1 cellular context compared by ENCODE assay signal in the genomic region with DNA sequence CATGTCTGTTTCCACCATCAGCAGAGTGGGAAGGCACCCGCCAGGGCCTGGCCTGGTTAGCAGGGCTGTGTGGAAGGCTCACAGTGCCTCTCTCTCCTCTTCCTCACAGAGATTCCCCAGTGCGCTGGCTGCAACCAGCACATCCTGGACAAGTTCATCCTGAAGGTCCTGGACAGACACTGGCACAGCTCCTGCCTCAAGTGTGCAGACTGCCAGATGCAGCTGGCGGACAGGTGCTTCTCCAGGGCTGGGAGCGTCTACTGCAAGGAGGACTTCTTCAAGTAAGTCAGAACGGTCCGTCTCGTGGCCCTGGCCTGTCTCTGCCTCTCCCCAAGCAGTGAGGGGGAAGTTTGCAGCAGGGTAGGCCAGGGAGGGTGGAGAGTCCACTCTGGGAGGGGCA.
TF ChIP-seq lines count a peak whose summit lies in the region.

No MANE protein-coding gene starts in this region.

TF ChIP-seq in H1, 55 proteins besides CTCF, POLR2A, EP300 and RAD21:
- TF ChIP-seq TCF12 (IDR thresholded peaks at IDR 0.05; ENCODE audit: low read depth, low read length) (no peak), BACH1 (IDR thresholded peaks at IDR 0.05; ENCODE audit: low read length) (no peak), POU5F1 (IDR thresholded peaks at IDR 0.05; ENCODE audit: low read depth, low read length) (no peak), SP2 (IDR thresholded peaks at IDR 0.05; ENCODE audit: low read length) (no peak), NANOG (IDR thresholded peaks at IDR 0.05; ENCODE audit: insufficient read depth, low read depth, low read length, poor library complexity, severe bottlenecking) (no peak), JUN (IDR thresholded peaks at IDR 0.05; ENCODE audit: low read depth, low read length) (no peak), TEAD4 (IDR thresholded peaks at IDR 0.05; ENCODE audit: low read depth, low read length) (no peak), BCL11A (IDR thresholded peaks at IDR 0.05; ENCODE audit: low read depth in 2 of 2, low read length in 2 of 2) (no peak), GTF2F1 (IDR thresholded peaks at IDR 0.05; ENCODE audit: borderline replicate concordance, low read depth, low read length) (no peak), KDM4A (IDR thresholded peaks at IDR 0.05; ENCODE audit: low read depth, low read length, severe bottlenecking) (no peak), EGR1 (IDR thresholded peaks at IDR 0.05; ENCODE audit: borderline replicate concordance, low read depth, low read length) (no peak), EZH2 (IDR thresholded peaks at IDR 0.05; ENCODE audit: low read depth, low read length, severe bottlenecking) (no peak), MAFK (IDR thresholded peaks at IDR 0.05; ENCODE audit: low read depth, low read length) (no peak), KDM1A (IDR thresholded peaks at IDR 0.05; ENCODE audit: borderline replicate concordance, low read length) (no peak), HDAC2 (IDR thresholded peaks at IDR 0.05; ENCODE audit: borderline replicate concordance in 1 of 2, low read depth in 2 of 2, low read length in 2 of 2) (no peak), PHF8 (conservative IDR thresholded peaks at IDR 0.05; ENCODE audit: low read depth, low read length) (no peak), SAP30 (IDR thresholded peaks at IDR 0.05; ENCODE audit: insufficient read depth, insufficient replicate concordance, low read length) (no peak), SP4 (IDR thresholded peaks at IDR 0.05; ENCODE audit: low read length) (no peak), SIRT6 (IDR thresholded peaks at IDR 0.05; ENCODE audit: low read length) (no peak), CTBP2 (IDR thresholded peaks at IDR 0.05; ENCODE audit: borderline replicate concordance, insufficient read depth, insufficient read length, low read length) (no peak)
